1 cellular context compared by ENCODE assay signal in genomic region chr2:241775223-241776177, GRCh38.
TF ChIP-seq lines count a peak whose summit lies in the region.

No MANE protein-coding gene starts in this region.

TF ChIP-seq in HepG2, 621 proteins besides CTCF, POLR2A, EP300 and RAD21 (continues in another document):
- TF ChIP-seq DNMT3B (CRISPR knock-in tag; conservative IDR thresholded peaks at IDR 0.05) (0 out of 2 replicates have a peak, but pooled peaks have one; percentile 27), SSRP1 (CRISPR knock-in tag; IDR thresholded peaks at IDR 0.05) (peak; percentile 22; the same call in 1 of the 2 replicates), CCDC6 (CRISPR knock-in tag; IDR thresholded peaks at IDR 0.05) (peak; percentile 92), SMAD1 (CRISPR knock-in tag; IDR thresholded peaks at IDR 0.05; ENCODE audit: borderline replicate concordance, low read depth) (0 out of 2 replicates have a peak, but pooled peaks have one; percentile 28), ZNF761 (CRISPR knock-in tag; conservative IDR thresholded peaks at IDR 0.05) (no peak), ETV5 (CRISPR knock-in tag; IDR thresholded peaks at IDR 0.05; ENCODE audit: borderline replicate concordance) (0 out of 2 replicates have a peak, but pooled peaks have one; percentile 30), POGZ (CRISPR knock-in tag; IDR thresholded peaks at IDR 0.05) (0 out of 2 replicates have a peak, but pooled peaks have one; percentile 24), MAFF (IDR thresholded peaks at IDR 0.05; ENCODE audit: low read depth, low read length) (no peak), ZNF646 (CRISPR knock-in tag; IDR thresholded peaks at IDR 0.05) (peak; percentile 63; the same call in 1 of the 2 replicates), RXRA (CRISPR knock-in tag; IDR thresholded peaks at IDR 0.05) (0 out of 2 replicates have a peak, but pooled peaks have one; percentile 26), ZSCAN22 (CRISPR knock-in tag; IDR thresholded peaks at IDR 0.05) (peak; percentile 77; the same call in 1 of the 2 replicates), MEIS1 (CRISPR knock-in tag; IDR thresholded peaks at IDR 0.05; ENCODE audit: borderline replicate concordance) (no peak), NR2F1 (CRISPR knock-in tag; IDR thresholded peaks at IDR 0.05) (peak; percentile 47 to 63; a peak in 2 of 4 replicates), MBD4 (IDR thresholded peaks at IDR 0.05; ENCODE audit: borderline replicate concordance, low read length) (no peak), YY1 (IDR thresholded peaks at IDR 0.05; ENCODE audit: insufficient read depth, insufficient replicate concordance, low read depth, low read length) (peak; percentile 37), FOXA1 (IDR thresholded peaks at IDR 0.05) (no peak), FOXA1 (CRISPR knock-in tag; IDR thresholded peaks at IDR 0.05) (peak; percentile 11; the same call in 1 of the 2 replicates), ZBTB4 (CRISPR knock-in tag; IDR thresholded peaks at IDR 0.05; ENCODE audit: borderline replicate concordance) (peak; percentile 39), ZFY (CRISPR knock-in tag; IDR thresholded peaks at IDR 0.05) (peak; percentile 5; the same call in 1 of the 2 replicates), ZC3H4 (CRISPR knock-in tag; IDR thresholded peaks at IDR 0.05; ENCODE audit: borderline replicate concordance) (peak; percentile 17; the same call in 1 of the 2 replicates), ZBTB3 (CRISPR knock-in tag; IDR thresholded peaks at IDR 0.05; ENCODE audit: borderline replicate concordance, low read depth) (no peak), ZNF256 (CRISPR knock-in tag; conservative IDR thresholded peaks at IDR 0.05) (no peak), ZNF558 (CRISPR knock-in tag; IDR thresholded peaks at IDR 0.05; ENCODE audit: borderline replicate concordance) (peak; percentile 22; the same call in 1 of the 2 replicates), PATZ1 (CRISPR knock-in tag; IDR thresholded peaks at IDR 0.05) (0 out of 2 replicates have a peak, but pooled peaks have one; percentile 15), SAP130 (CRISPR knock-in tag; IDR thresholded peaks at IDR 0.05; ENCODE audit: low read depth) (peak; percentile 5; the same call in 1 of the 2 replicates), MAZ (IDR thresholded peaks at IDR 0.05; ENCODE audit: borderline replicate concordance, low read depth, low read length) (no peak), MAZ (CRISPR knock-in tag; IDR thresholded peaks at IDR 0.05; ENCODE audit: low read depth) (peak; percentile 65; the same call in 1 of the 2 replicates), ZNF251 (CRISPR knock-in tag; IDR thresholded peaks at IDR 0.05) (0 out of 2 replicates have a peak, but pooled peaks have one; percentile 37)
- TF ChIP-seq, protein P1, sequence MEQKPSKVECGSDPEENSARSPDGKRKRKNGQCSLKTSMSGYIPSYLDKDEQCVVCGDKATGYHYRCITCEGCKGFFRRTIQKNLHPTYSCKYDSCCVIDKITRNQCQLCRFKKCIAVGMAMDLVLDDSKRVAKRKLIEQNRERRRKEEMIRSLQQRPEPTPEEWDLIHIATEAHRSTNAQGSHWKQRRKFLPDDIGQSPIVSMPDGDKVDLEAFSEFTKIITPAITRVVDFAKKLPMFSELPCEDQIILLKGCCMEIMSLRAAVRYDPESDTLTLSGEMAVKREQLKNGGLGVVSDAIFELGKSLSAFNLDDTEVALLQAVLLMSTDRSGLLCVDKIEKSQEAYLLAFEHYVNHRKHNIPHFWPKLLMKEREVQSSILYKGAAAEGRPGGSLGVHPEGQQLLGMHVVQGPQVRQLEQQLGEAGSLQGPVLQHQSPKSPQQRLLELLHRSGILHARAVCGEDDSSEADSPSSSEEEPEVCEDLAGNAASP (CRISPR knock-in tag; IDR thresholded peaks at IDR 0.05; ENCODE audit: borderline replicate concordance), result peak; percentile 75; the same call in 1 of the 2 replicates
- TF ChIP-seq, protein P2, sequence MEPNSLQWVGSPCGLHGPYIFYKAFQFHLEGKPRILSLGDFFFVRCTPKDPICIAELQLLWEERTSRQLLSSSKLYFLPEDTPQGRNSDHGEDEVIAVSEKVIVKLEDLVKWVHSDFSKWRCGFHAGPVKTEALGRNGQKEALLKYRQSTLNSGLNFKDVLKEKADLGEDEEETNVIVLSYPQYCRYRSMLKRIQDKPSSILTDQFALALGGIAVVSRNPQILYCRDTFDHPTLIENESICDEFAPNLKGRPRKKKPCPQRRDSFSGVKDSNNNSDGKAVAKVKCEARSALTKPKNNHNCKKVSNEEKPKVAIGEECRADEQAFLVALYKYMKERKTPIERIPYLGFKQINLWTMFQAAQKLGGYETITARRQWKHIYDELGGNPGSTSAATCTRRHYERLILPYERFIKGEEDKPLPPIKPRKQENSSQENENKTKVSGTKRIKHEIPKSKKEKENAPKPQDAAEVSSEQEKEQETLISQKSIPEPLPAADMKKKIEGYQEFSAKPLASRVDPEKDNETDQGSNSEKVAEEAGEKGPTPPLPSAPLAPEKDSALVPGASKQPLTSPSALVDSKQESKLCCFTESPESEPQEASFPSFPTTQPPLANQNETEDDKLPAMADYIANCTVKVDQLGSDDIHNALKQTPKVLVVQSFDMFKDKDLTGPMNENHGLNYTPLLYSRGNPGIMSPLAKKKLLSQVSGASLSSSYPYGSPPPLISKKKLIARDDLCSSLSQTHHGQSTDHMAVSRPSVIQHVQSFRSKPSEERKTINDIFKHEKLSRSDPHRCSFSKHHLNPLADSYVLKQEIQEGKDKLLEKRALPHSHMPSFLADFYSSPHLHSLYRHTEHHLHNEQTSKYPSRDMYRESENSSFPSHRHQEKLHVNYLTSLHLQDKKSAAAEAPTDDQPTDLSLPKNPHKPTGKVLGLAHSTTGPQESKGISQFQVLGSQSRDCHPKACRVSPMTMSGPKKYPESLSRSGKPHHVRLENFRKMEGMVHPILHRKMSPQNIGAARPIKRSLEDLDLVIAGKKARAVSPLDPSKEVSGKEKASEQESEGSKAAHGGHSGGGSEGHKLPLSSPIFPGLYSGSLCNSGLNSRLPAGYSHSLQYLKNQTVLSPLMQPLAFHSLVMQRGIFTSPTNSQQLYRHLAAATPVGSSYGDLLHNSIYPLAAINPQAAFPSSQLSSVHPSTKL (CRISPR knock-in tag; IDR thresholded peaks at IDR 0.05), result peak; percentile 21
- TF ChIP-seq, protein P3, sequence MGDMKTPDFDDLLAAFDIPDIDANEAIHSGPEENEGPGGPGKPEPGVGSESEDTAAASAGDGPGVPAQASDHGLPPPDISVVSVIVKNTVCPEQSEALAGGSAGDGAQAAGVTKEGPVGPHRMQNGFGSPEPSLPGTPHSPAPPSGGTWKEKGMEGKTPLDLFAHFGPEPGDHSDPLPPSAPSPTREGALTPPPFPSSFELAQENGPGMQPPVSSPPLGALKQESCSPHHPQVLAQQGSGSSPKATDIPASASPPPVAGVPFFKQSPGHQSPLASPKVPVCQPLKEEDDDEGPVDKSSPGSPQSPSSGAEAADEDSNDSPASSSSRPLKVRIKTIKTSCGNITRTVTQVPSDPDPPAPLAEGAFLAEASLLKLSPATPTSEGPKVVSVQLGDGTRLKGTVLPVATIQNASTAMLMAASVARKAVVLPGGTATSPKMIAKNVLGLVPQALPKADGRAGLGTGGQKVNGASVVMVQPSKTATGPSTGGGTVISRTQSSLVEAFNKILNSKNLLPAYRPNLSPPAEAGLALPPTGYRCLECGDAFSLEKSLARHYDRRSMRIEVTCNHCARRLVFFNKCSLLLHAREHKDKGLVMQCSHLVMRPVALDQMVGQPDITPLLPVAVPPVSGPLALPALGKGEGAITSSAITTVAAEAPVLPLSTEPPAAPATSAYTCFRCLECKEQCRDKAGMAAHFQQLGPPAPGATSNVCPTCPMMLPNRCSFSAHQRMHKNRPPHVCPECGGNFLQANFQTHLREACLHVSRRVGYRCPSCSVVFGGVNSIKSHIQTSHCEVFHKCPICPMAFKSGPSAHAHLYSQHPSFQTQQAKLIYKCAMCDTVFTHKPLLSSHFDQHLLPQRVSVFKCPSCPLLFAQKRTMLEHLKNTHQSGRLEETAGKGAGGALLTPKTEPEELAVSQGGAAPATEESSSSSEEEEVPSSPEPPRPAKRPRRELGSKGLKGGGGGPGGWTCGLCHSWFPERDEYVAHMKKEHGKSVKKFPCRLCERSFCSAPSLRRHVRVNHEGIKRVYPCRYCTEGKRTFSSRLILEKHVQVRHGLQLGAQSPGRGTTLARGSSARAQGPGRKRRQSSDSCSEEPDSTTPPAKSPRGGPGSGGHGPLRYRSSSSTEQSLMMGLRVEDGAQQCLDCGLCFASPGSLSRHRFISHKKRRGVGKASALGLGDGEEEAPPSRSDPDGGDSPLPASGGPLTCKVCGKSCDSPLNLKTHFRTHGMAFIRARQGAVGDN (CRISPR knock-in tag; IDR thresholded peaks at IDR 0.05), result peak; percentile 77
- TF ChIP-seq, protein P4, sequence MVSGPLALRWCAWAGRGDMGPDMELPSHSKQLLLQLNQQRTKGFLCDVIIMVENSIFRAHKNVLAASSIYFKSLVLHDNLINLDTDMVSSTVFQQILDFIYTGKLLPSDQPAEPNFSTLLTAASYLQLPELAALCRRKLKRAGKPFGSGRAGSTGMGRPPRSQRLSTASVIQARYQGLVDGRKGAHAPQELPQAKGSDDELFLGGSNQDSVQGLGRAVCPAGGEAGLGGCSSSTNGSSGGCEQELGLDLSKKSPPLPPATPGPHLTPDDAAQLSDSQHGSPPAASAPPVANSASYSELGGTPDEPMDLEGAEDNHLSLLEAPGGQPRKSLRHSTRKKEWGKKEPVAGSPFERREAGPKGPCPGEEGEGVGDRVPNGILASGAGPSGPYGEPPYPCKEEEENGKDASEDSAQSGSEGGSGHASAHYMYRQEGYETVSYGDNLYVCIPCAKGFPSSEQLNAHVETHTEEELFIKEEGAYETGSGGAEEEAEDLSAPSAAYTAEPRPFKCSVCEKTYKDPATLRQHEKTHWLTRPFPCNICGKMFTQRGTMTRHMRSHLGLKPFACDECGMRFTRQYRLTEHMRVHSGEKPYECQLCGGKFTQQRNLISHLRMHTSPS (CRISPR knock-in tag; IDR thresholded peaks at IDR 0.05; ENCODE audit: low read depth), result no peak; the same call in none of the 2 replicates
